In the genomic region with DNA sequence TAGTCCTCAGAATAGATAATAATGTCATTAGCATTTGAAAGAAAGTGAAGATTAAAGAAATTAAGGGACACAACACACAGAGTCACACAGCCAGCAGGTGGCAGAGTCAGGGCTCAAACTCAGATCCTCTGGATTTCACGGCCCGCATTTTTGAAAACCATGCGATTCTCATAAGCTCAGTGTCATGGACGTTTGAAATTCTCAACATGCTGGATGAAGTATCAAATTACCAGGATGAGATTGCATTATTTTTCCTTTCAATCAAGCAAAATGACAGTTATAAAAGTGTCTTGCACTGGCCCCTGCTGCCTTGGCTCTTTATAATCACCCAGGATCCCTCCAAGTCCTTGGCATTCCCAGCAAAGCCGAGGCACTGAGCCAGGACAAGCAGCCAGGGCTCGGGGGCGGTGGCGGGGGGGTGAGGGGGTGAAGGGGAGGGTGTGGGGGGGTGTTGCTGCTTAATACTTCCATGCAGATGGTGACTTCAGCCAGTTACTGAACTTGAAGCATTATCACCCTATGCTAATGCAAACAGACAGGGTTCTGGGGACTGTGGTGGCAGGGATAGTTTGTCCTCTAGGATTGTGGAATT, we compare ENCODE assay signal across 8 cellular contexts. TPM values are rescaled to one million over a fixed set of nuclear protein-coding genes. Genes with fewer than 3 reads are reported as not detected.
DNase-seq lines count a peak whose midpoint lies in the region; ATAC-seq, FAIRE-seq and TF ChIP-seq lines count a peak whose summit lies in the region.

No MANE protein-coding gene starts in this region.

- DNase-seq in GM04503 (ENCODE audit: low read depth) (peak; percentile 50), NCI-H1092 (lab: John Stamatoyannopoulos, UW) (peak; percentile 30), bronchial epithelial cell (ENCODE audit: low read depth) (peak; percentile 49), kidney tubule cell (ENCODE audit: low spot score) (peak; percentile 58)
- peak; percentile 9 to 32 (median 14) for DNase-seq in activated CD4-positive, CD25-positive, alpha-beta regulatory T cell (lab: John Stamatoyannopoulos, UW)
- peak; percentile 61 for DNase-seq in stimulated activated CD4-positive, alpha-beta T cell treated with anti-CD3 and anti-CD28 coated beads, Interleukin-4, amount 100 ng/mL, for 1 hour

- ATAC-seq in GM18498 (IDR thresholded peaks at IDR 0.05; ENCODE audit: unreplicated experiment) (no peak), GM18505 (IDR thresholded peaks at IDR 0.05; ENCODE audit: unreplicated experiment) (no peak)

- TF ChIP-seq CTCF in bronchial epithelial cell (IDR thresholded peaks at IDR 0.05; ENCODE audit: insufficient read depth, low read length, severe bottlenecking), result peak; percentile 61

- TF ChIP-seq POLR2A in GM18505 (IDR thresholded peaks at IDR 0.05; ENCODE audit: borderline replicate concordance, extremely low read depth, insufficient read depth, insufficient read length), result no peak

- no peak for FAIRE-seq in bronchial epithelial cell (lab: Jason Lieb, UNC)

- H3K36me3 ChIP-seq in bronchial epithelial cell (ENCODE audit: control insufficient read depth, insufficient read depth, low read length), result no peaks in the 10 kb centered on the region

- H3K27me3 ChIP-seq in bronchial epithelial cell (ENCODE audit: control insufficient read depth, insufficient read depth, low read length), result no peaks in the 10 kb centered on the region

- no peak overlapping the region for H3K4me3 ChIP-seq in bronchial epithelial cell (ENCODE audit: low read depth, low read length)

RNA-seq across cellular contexts. Expression of a gene that starts 6.6 kb away (rescaled TPM):
- total RNA-seq in bronchial epithelial cell, result 4.5 and 8.4 TPM in 2 replicates

RNA-seq across cellular contexts. Expression of a gene that starts 32.2 kb away (rescaled TPM):
- total RNA-seq in bronchial epithelial cell, result 0.13 and 0.53 TPM in 2 replicates

RNA-seq across cellular contexts. Expression of a gene that starts 49.6 kb away (rescaled TPM):
- 0.38 and 0.79 TPM in 2 replicates for total RNA-seq in bronchial epithelial cell
